In genomic region chr9:136799854-136800657, GRCh38 we compare ENCODE assay signal across 1 cellular context.
TF ChIP-seq lines count a peak whose summit lies in the region.

No MANE protein-coding gene starts in this region.

TF ChIP-seq in HepG2, 621 proteins besides CTCF, POLR2A, EP300 and RAD21 (continued from another document):
- TF ChIP-seq ZNF280B (CRISPR knock-in tag; IDR thresholded peaks at IDR 0.05; ENCODE audit: borderline replicate concordance) = 0 out of 2 replicates have a peak, but pooled peaks have one; percentile 16
- TF ChIP-seq TEAD3 (CRISPR knock-in tag; optimal IDR thresholded peaks at IDR 0.05; ENCODE audit: borderline replicate concordance) = peak; percentile 15
- peak; percentile 52; the same call in 1 of the 3 replicates for TF ChIP-seq MXI1 (IDR thresholded peaks at IDR 0.05; ENCODE audit: borderline replicate concordance, low read depth, low read length)
- 0 out of 2 replicates have a peak, but pooled peaks have one; percentile 12 for TF ChIP-seq ZNF761 (CRISPR knock-in tag; conservative IDR thresholded peaks at IDR 0.05)
- no peak; the same call in 1 of the 2 replicates for TF ChIP-seq SRY (CRISPR knock-in tag; IDR thresholded peaks at IDR 0.05)
- TF ChIP-seq TFDP2 (CRISPR knock-in tag; IDR thresholded peaks at IDR 0.05) = peak; percentile 61; the same call in 1 of the 2 replicates
- peak; percentile 75; the same call in 1 of the 2 replicates for TF ChIP-seq KDM5A (IDR thresholded peaks at IDR 0.05; ENCODE audit: borderline replicate concordance, low read length)
- TF ChIP-seq FOXC1 (CRISPR knock-in tag; IDR thresholded peaks at IDR 0.05; ENCODE audit: borderline replicate concordance) = no peak
- no peak for TF ChIP-seq KDM1A (CRISPR knock-in tag; IDR thresholded peaks at IDR 0.05)
- no peak for TF ChIP-seq SOX13 (IDR thresholded peaks at IDR 0.05)
- TF ChIP-seq SOX13 (CRISPR knock-in tag; conservative IDR thresholded peaks at IDR 0.05 in 1 of 2, IDR thresholded peaks at IDR 0.05 in 1 of 2) = peak in 1 of 2 experiments; percentile 29; a peak in 2 of 4 replicates
- TF ChIP-seq CCDC6 (CRISPR knock-in tag; IDR thresholded peaks at IDR 0.05) = no peak
- no peak for TF ChIP-seq ZBTB3 (CRISPR knock-in tag; IDR thresholded peaks at IDR 0.05; ENCODE audit: borderline replicate concordance, low read depth)
- TF ChIP-seq SATB2 (CRISPR knock-in tag; IDR thresholded peaks at IDR 0.05) = 0 out of 2 replicates have a peak, but pooled peaks have one; percentile 81
- peak; percentile 36 for TF ChIP-seq MED1 (CRISPR knock-in tag; IDR thresholded peaks at IDR 0.05)
- TF ChIP-seq MBD4 (IDR thresholded peaks at IDR 0.05; ENCODE audit: borderline replicate concordance, low read length) = no peak
- no peak for TF ChIP-seq PAXIP1 (CRISPR knock-in tag; conservative IDR thresholded peaks at IDR 0.05)
- TF ChIP-seq YEATS4 (CRISPR knock-in tag; IDR thresholded peaks at IDR 0.05; ENCODE audit: borderline replicate concordance) = peak; percentile 11
- peak; percentile 2 for TF ChIP-seq RBM39 (IDR thresholded peaks at IDR 0.05; ENCODE audit: low read depth, low read length, poor library complexity, severe bottlenecking)
- TF ChIP-seq ZSCAN9 (CRISPR knock-in tag; IDR thresholded peaks at IDR 0.05; ENCODE audit: borderline replicate concordance) = 0 out of 2 replicates have a peak, but pooled peaks have one; percentile 2
- TF ChIP-seq ZNF841 (CRISPR knock-in tag; IDR thresholded peaks at IDR 0.05; ENCODE audit: borderline replicate concordance) = no peak
- TF ChIP-seq ZNF879 (CRISPR knock-in tag; IDR thresholded peaks at IDR 0.05) = no peak
- 0 out of 2 replicates have a peak, but pooled peaks have one; percentile 38 for TF ChIP-seq TERF1 (CRISPR knock-in tag; IDR thresholded peaks at IDR 0.05)
- TF ChIP-seq HES4 (CRISPR knock-in tag; IDR thresholded peaks at IDR 0.05; ENCODE audit: borderline replicate concordance) = peak; percentile 81
- 0 out of 2 replicates have a peak, but pooled peaks have one; percentile 32 for TF ChIP-seq CEBPG (CRISPR knock-in tag; IDR thresholded peaks at IDR 0.05)
- no peak for TF ChIP-seq CAMTA2 (CRISPR knock-in tag; IDR thresholded peaks at IDR 0.05; ENCODE audit: borderline replicate concordance)
- TF ChIP-seq, protein P1, sequence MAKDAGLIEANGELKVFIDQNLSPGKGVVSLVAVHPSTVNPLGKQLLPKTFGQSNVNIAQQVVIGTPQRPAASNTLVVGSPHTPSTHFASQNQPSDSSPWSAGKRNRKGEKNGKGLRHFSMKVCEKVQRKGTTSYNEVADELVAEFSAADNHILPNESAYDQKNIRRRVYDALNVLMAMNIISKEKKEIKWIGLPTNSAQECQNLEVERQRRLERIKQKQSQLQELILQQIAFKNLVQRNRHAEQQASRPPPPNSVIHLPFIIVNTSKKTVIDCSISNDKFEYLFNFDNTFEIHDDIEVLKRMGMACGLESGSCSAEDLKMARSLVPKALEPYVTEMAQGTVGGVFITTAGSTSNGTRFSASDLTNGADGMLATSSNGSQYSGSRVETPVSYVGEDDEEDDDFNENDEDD (CRISPR knock-in tag; IDR thresholded peaks at IDR 0.05; ENCODE audit: borderline replicate concordance) = peak; percentile 49; the same call in 1 of the 2 replicates
- TF ChIP-seq, protein P2, sequence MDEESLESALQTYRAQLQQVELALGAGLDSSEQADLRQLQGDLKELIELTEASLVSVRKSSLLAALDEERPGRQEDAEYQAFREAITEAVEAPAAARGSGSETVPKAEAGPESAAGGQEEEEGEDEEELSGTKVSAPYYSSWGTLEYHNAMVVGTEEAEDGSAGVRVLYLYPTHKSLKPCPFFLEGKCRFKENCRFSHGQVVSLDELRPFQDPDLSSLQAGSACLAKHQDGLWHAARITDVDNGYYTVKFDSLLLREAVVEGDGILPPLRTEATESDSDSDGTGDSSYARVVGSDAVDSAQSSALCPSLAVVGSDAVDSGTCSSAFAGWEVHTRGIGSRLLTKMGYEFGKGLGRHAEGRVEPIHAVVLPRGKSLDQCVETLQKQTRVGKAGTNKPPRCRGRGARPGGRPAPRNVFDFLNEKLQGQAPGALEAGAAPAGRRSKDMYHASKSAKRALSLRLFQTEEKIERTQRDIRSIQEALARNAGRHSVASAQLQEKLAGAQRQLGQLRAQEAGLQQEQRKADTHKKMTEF (CRISPR knock-in tag; IDR thresholded peaks at IDR 0.05) = no peak
- TF ChIP-seq SRF (IDR thresholded peaks at IDR 0.05; ENCODE audit: low read depth, low read length) = no peak
- TF ChIP-seq PRDM10 (CRISPR knock-in tag; IDR thresholded peaks at IDR 0.05; ENCODE audit: low read depth) = no peak
- TF ChIP-seq, protein P3, sequence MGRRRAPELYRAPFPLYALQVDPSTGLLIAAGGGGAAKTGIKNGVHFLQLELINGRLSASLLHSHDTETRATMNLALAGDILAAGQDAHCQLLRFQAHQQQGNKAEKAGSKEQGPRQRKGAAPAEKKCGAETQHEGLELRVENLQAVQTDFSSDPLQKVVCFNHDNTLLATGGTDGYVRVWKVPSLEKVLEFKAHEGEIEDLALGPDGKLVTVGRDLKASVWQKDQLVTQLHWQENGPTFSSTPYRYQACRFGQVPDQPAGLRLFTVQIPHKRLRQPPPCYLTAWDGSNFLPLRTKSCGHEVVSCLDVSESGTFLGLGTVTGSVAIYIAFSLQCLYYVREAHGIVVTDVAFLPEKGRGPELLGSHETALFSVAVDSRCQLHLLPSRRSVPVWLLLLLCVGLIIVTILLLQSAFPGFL (CRISPR knock-in tag; IDR thresholded peaks at IDR 0.05) = peak; percentile 87
- TF ChIP-seq RFXAP (CRISPR knock-in tag; IDR thresholded peaks at IDR 0.05; ENCODE audit: borderline replicate concordance) = no peak
TF ChIP-seq in HepG2: peak in this region for 117.
